Comparison of ENCODE assay signal across 17 cellular contexts in the genomic region with DNA sequence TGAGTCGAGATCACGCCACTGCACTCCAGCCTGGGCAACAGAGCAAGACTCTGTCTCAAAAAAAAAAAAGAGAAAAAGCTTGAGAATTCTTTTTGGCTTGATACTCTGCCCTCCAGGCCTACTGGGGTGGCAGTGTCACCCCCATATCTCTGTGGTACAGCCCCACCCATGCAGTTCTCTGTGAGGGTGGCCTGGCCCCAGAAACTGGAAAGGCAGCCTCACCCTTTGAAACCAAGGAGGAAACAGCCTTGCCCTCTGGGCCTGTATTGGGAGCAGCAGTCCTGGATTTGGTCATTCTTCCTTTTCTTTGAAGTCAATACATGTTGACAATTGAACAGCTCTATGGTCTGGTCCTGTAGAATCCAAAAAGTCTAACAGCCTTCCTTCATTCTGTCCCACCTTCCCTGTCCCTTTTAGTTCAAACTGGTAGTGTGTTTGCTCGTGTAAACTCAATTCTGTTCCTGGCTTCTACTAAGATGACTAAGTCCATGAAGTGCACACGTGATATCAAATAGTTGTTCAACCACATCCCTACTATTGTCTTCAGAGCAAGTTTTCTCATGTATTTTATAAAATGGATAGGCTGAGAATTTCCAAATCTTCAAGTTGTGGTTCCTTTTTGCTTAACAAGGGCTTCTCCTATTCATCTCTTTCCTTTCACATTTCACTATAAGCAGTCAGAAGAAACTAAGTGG. TPM values are rescaled to one million over a fixed set of nuclear protein-coding genes. Genes with fewer than 3 reads are reported as not detected.
DNase-seq lines count a peak whose midpoint lies in the region; ATAC-seq and TF ChIP-seq lines count a peak whose summit lies in the region.
"Had no signal": no experiment of that assay in that cellular context is flagged by ENCODE, and none has a peak within 500 bp of the region (broad histone marks: within the 10 kb centered on the region; RNA-seq: fewer than 3 reads in every experiment).

No MANE protein-coding gene starts in this region.

- H3K27me3 Mint-ChIP-seq in activated naive CD8-positive, alpha-beta T cell treated with anti-CD3 and anti-CD28 coated beads, Interleukin-2, amount 10 ng/mL, durations not matched to agents 7 days and 5 days = no peaks in the 10 kb centered on the region
- H3K27me3 Mint-ChIP-seq in CD14-positive monocyte (ENCODE audit: low read depth in 3 of 3) = peaks cover 0 to 2% (median 0%) of the 10 kb centered on the region in 3 donors
- H3K27me3 Mint-ChIP-seq: activated CD4-positive, alpha-beta T cell treated with anti-CD3 and anti-CD28 coated beads, Interleukin-2, amount 10 ng/mL, durations not matched to agents 7 days and 5 days had no signal

- H3K4me3 Mint-ChIP-seq in activated naive CD8-positive, alpha-beta T cell treated with anti-CD3 and anti-CD28 coated beads, Interleukin-2, amount 10 ng/mL, durations not matched to agents 7 days and 5 days = no peak overlapping the region
- no peak overlapping the region for H3K4me3 Mint-ChIP-seq in CD14-positive monocyte
- H3K4me3 Mint-ChIP-seq: activated CD4-positive, alpha-beta T cell treated with anti-CD3 and anti-CD28 coated beads, Interleukin-2, amount 10 ng/mL, durations not matched to agents 7 days and 5 days; nephron had no signal

- no peaks in the 10 kb centered on the region for H3K4me1 ChIP-seq in BE2C
- H3K4me1 ChIP-seq: BLaER1 had no signal

- H3K36me3 Mint-ChIP-seq in activated naive CD8-positive, alpha-beta T cell treated with anti-CD3 and anti-CD28 coated beads, Interleukin-2, amount 10 ng/mL, durations not matched to agents 7 days and 5 days = peaks cover 20% of the 10 kb centered on the region
- peaks cover 57 to 72% of the 10 kb centered on the region in 2 donors for H3K36me3 Mint-ChIP-seq in CD14-positive monocyte

- no peaks in the 10 kb centered on the region for H3K9me3 ChIP-seq in BE2C
- H3K9me3 ChIP-seq: BLaER1, thoracic aorta had no signal

- TF ChIP-seq CTCF in fibroblast of the aortic adventitia (IDR thresholded peaks at IDR 0.05; ENCODE audit: insufficient read depth, low read length) (no peak), CD14-positive monocyte (IDR thresholded peaks at IDR 0.05) (no peak), BE2C (IDR thresholded peaks at IDR 0.05; ENCODE audit: low read depth, low read length) (no peak)

- H3K9me3 Mint-ChIP-seq in activated naive CD8-positive, alpha-beta T cell treated with anti-CD3 and anti-CD28 coated beads, Interleukin-2, amount 10 ng/mL, durations not matched to agents 7 days and 5 days = no peaks in the 10 kb centered on the region
- H3K9me3 Mint-ChIP-seq in CD14-positive monocyte = peaks cover 0 to 2% (median 0%) of the 10 kb centered on the region in 7 donors
- H3K9me3 Mint-ChIP-seq: activated CD4-positive, alpha-beta T cell treated with anti-CD3 and anti-CD28 coated beads, Interleukin-2, amount 10 ng/mL, durations not matched to agents 7 days and 5 days; nephron had no signal

- POLR2A ChIA-PET in activated naive CD8-positive, alpha-beta T cell treated with anti-CD3 and anti-CD28 coated beads, Interleukin-2, amount 10 ng/mL, durations not matched to agents 7 days and 5 days (lab: Charles Lee) = interaction anchor here (0.7 kb wide), 1 partner anchor 45 kb away, joined by 4 read pairs; no protein-coding TSS in a partner anchor

- intact Hi-C loops in CD14-positive monocyte (cut with micrococcal nuclease) = no loop called here

- H3K27ac Mint-ChIP-seq in activated naive CD8-positive, alpha-beta T cell treated with anti-CD3 and anti-CD28 coated beads, Interleukin-2, amount 10 ng/mL, durations not matched to agents 7 days and 5 days = peak overlapping the region; percentile 14
- peak overlapping the region in 1 of 7 donors; percentile 2 for H3K27ac Mint-ChIP-seq in CD14-positive monocyte
- H3K27ac Mint-ChIP-seq: activated CD4-positive, alpha-beta T cell treated with anti-CD3 and anti-CD28 coated beads, Interleukin-2, amount 10 ng/mL, durations not matched to agents 7 days and 5 days; nephron had no signal

- DNase-seq in EL = peak; percentile 5
- DNase-seq in M059J (ENCODE audit: low read depth) = peak; percentile 8
- no peak for DNase-seq in activated naive CD8-positive, alpha-beta T cell treated with anti-CD3 and anti-CD28 coated beads, Interleukin-2, amount 10 ng/mL, durations not matched to agents 7 days and 5 days
- DNase-seq in fibroblast of the aortic adventitia (ENCODE audit: low read depth) = peak; percentile 51
- DNase-seq in NAMALWA (ENCODE audit: low spot score) = no peak
- DNase-seq in CD14-positive monocyte (ENCODE audit: low spot score) = no peak
- no peak for DNase-seq in BE2C
- DNase-seq: activated CD4-positive, alpha-beta T cell treated with anti-CD3 and anti-CD28 coated beads, Interleukin-2, amount 10 ng/mL, durations not matched to agents 7 days and 5 days; cerebellar nuclear complex; left cardiac atrium; NCI-H146; NCI-H774; posterior cingulate gyrus; stimulated activated CD8-positive, alpha-beta memory T cell treated with anti-CD3 and anti-CD28 coated beads, Interleukin-4, amount 100 ng/mL, for 48 hours had no signal

- peaks cover 77% of the 10 kb centered on the region for H3K36me3 ChIP-seq in BE2C

- no peak for ATAC-seq in activated naive CD8-positive, alpha-beta T cell treated with anti-CD3 and anti-CD28 coated beads, Interleukin-2, amount 10 ng/mL, durations not matched to agents 7 days and 5 days (ENCODE audit: low read depth)
- ATAC-seq: left cardiac atrium had no signal

- H3K4me1 Mint-ChIP-seq in activated naive CD8-positive, alpha-beta T cell treated with anti-CD3 and anti-CD28 coated beads, Interleukin-2, amount 10 ng/mL, durations not matched to agents 7 days and 5 days = peaks cover 3% of the 10 kb centered on the region
- H3K4me1 Mint-ChIP-seq in CD14-positive monocyte = peaks cover 7% of the 10 kb centered on the region
- H3K4me1 Mint-ChIP-seq: nephron had no signal

- no peaks in the 10 kb centered on the region for H3K27me3 ChIP-seq in BE2C
- H3K27me3 ChIP-seq: BLaER1 had no signal

- H3K4me3 ChIP-seq in fibroblast of the aortic adventitia (ENCODE audit: low read depth, low read length) (no peak overlapping the region), BE2C (ENCODE audit: low read depth, low read length) (no peak overlapping the region)
- H3K4me3 ChIP-seq: BLaER1, thoracic aorta had no signal

RNA-seq across cellular contexts. Expression of a gene that starts 13.2 kb away (rescaled TPM):
- total RNA-seq in M059J (2014; rRNA removed; shearing (Covaris generic)) = 32.7 and 49.6 TPM in 2 replicates
- total RNA-seq in activated naive CD8-positive, alpha-beta T cell treated with anti-CD3 and anti-CD28 coated beads, Interleukin-2, amount 10 ng/mL, durations not matched to agents 7 days and 5 days = 10 to 100 TPM; 15.4 to 16.5 TPM
- 8.1 and 22.1 TPM in 2 replicates for total RNA-seq in fibroblast of the aortic adventitia (ENCODE audit: low replicate concordance)
- polyA plus RNA-seq in CD14-positive monocyte = 1 to 10 TPM; 5.4 to 6.1 TPM
- polyA plus RNA-seq in BE2C (2012; ENCODE audit: insufficient read depth, insufficient read length, low read depth) = 39.2 TPM

RNA-seq across cellular contexts. Expression of a gene that starts 13.9 kb away (rescaled TPM):
- total RNA-seq in M059J (2014; rRNA removed; shearing (Covaris generic)) = 190 and 259 TPM in 2 replicates
- total RNA-seq in activated naive CD8-positive, alpha-beta T cell treated with anti-CD3 and anti-CD28 coated beads, Interleukin-2, amount 10 ng/mL, durations not matched to agents 7 days and 5 days = 100 to 1,000 TPM; 248 to 251 TPM
- 79.9 and 281 TPM in 2 replicates for total RNA-seq in fibroblast of the aortic adventitia (ENCODE audit: low replicate concordance)
- polyA plus RNA-seq in CD14-positive monocyte = 100 to 1,000 TPM; 339 to 357 TPM
- polyA plus RNA-seq in BE2C (2012; ENCODE audit: insufficient read depth, insufficient read length, low read depth) = 111 TPM

Comparison
In these comparisons a context has a peak if more than half of its experiments do, and no peak if none do; other contexts are left out.
1. DNase-seq: peak in EL (single experiment), M059J (single experiment) and fibroblast of the aortic adventitia (single experiment); none in activated naive CD8-positive, alpha-beta T cell treated with anti-CD3 and anti-CD28 coated beads, Interleukin-2, amount 10 ng/mL, durations not matched to agents 7 days and 5 days (single experiment), NAMALWA (single experiment), CD14-positive monocyte (single experiment) and BE2C (single experiment).